8 cellular contexts compared by ENCODE assay signal in genomic region chr2:69893684-69894481, GRCh38. TPM values are rescaled to one million over a fixed set of nuclear protein-coding genes. Genes with fewer than 3 reads are reported as not detected.
DNase-seq lines count a peak whose midpoint lies in the region; ATAC-seq and TF ChIP-seq lines count a peak whose summit lies in the region.

TSS of gene SNRNP27 (plus strand) at chr2:69893956. CDS start at chr2:69893985, 29 bp downstream.

- no peak for TF ChIP-seq CTCF in osteocyte (IDR thresholded peaks at IDR 0.05)

- H3K36me3 ChIP-seq in GM23248 (ENCODE audit: low read depth) (peaks cover 23% of the 10 kb centered on the region), thymus (ENCODE audit: control insufficient read depth, insufficient read depth) (peaks cover 22% of the 10 kb centered on the region)

- WGBS in GM23248 (ENCODE audit: low coverage in 1 of 2, low lambda C conversion rate in 2 of 2, missing lambda C conversion rate in 2 of 2), 2 experiments, result 1 to 2% methylated on average over 31 of the region's 31 CpGs
- WGBS in thymus, result under 1% methylated on average over 31 of the region's 31 CpGs

- H3K4me1 ChIP-seq in GM23248 (ENCODE audit: insufficient read depth) (peaks cover 11% of the 10 kb centered on the region; the same call in 1 of the 2 replicates), thymus (ENCODE audit: control insufficient read depth, insufficient read depth, low read length) (peaks cover 14% of the 10 kb centered on the region)

- H3K9me3 ChIP-seq in GM23248 (ENCODE audit: low read depth) (no peaks in the 10 kb centered on the region), thymus (ENCODE audit: control insufficient read depth) (no peaks in the 10 kb centered on the region)

- intact Hi-C loops in Right ventricle myocardium inferior (cut with DNase I), result no loop called here

- peak within 1 kb of the TSS; percentile 100 for H2AFZ ChIP-seq in GM23248

- H3K27me3 Mint-ChIP-seq in osteocyte (ENCODE audit: unreplicated experiment), result no peaks in the 10 kb centered on the region

- no peaks in the 10 kb centered on the region for H3F3A ChIP-seq in GM23248 (ENCODE audit: insufficient read depth)

- H3K4me3 ChIP-seq in GM23248 (peak within 1 kb of the TSS; percentile 89), thymus (ENCODE audit: low read length) (peak within 1 kb of the TSS; percentile 94)

- H3K27me3 ChIP-seq in GM23248 (replicated peaks; ENCODE audit: insufficient read depth) (no peaks in the 10 kb centered on the region), thymus (ENCODE audit: control insufficient read depth, insufficient read depth) (no peaks in the 10 kb centered on the region)

- H3K79me2 ChIP-seq in GM23248 (ENCODE audit: insufficient read depth), result peaks cover 47% of the 10 kb centered on the region

- DNase-seq in DMS153 (lab: John Stamatoyannopoulos, UW) (peak; percentile 8), GM23248 (peak; percentile 90), NCI-H1092 treated with DMSO at 0.1 percent for 48 hours (lab: John Stamatoyannopoulos, UW) (peak; percentile 67), T follicular helper cell (ENCODE audit: low read depth) (peak; percentile 68), Right ventricle myocardium inferior (ENCODE audit: missing footprints) (peak; percentile 85), osteocyte (ENCODE audit: extremely low spot score, unreplicated experiment) (peak; percentile 88)
- peak; percentile 61 for DNase-seq in activated naive CD8-positive, alpha-beta T cell treated with anti-CD3 and anti-CD28 coated beads, Interleukin-2, amount 50 U/mL, for 16 hours (ENCODE audit: low read depth, low spot score)

- H3K9me2 ChIP-seq in GM23248 (ENCODE audit: insufficient read depth), result no peaks in the 10 kb centered on the region

- peak within 1 kb of the TSS; percentile 97 for H3K27ac Mint-ChIP-seq in osteocyte (ENCODE audit: unreplicated experiment)

- ATAC-seq in Right ventricle myocardium inferior, result peak; percentile 89

- H3K27ac ChIP-seq in GM23248 (peak within 1 kb of the TSS; percentile 78), thymus (ENCODE audit: low read depth) (peak within 1 kb of the TSS; percentile 87)

- peak within 1 kb of the TSS; percentile 99 for H3K4me3 Mint-ChIP-seq in osteocyte (ENCODE audit: unreplicated experiment)

- peak within 1 kb of the TSS; percentile 84 for H3K4me2 ChIP-seq in GM23248 (ENCODE audit: unreplicated experiment)

- H4K20me1 ChIP-seq in GM23248 (ENCODE audit: insufficient read depth), result no peaks in the 10 kb centered on the region

- peaks cover 24% of the 10 kb centered on the region for H3K4me1 Mint-ChIP-seq in osteocyte (ENCODE audit: unreplicated experiment)

- in situ Hi-C loops in GM23248 (cut with MboI), result no loop called here

- no peaks in the 10 kb centered on the region for H3K9me3 Mint-ChIP-seq in osteocyte (ENCODE audit: unreplicated experiment)

- peaks cover 21% of the 10 kb centered on the region for H3K36me3 Mint-ChIP-seq in osteocyte (ENCODE audit: unreplicated experiment)

- peak within 1 kb of the TSS; percentile 93 for H3K9ac ChIP-seq in GM23248

RNA-seq across cellular contexts. Expression of gene SNRNP27, which starts in this region (rescaled TPM):
- total RNA-seq in GM23248 (2014; rRNA removed; shearing (Covaris generic)), result 46.8 and 69.3 TPM in 2 replicates
- 84.4 and 85.9 TPM in 2 replicates for polyA plus RNA-seq in GM23248 (2016; fragmentation: Nextera tagmentation; extraction: Ambion mirVana)
- total RNA-seq in Right ventricle myocardium inferior, result 58.3 TPM
- 49.2 and 51.8 TPM in 2 replicates for total RNA-seq in osteocyte
- 64.3 TPM for polyA plus RNA-seq in thymus

Comparison
In these comparisons a context has a peak if more than half of its experiments do, and no peak if none do; other contexts are left out.
1. Peak in every context shown above with its lines: DNase-seq, ATAC-seq, H3K4me3 ChIP-seq and H3K27ac ChIP-seq.
2. DNase-seq: peak in every context shown above with its lines; median percentile 90 in GM23248; 88 in osteocyte; 85 in Right ventricle myocardium inferior; 68 in T follicular helper cell; 67 in NCI-H1092 treated with DMSO at 0.1 percent for 48 hours; 61 in activated naive CD8-positive, alpha-beta T cell treated with anti-CD3 and anti-CD28 coated beads, Interleukin-2, amount 50 U/mL, for 16 hours; 8 in DMS153.